Comparison of ENCODE assay signal across 8 cellular contexts in the genomic region with DNA sequence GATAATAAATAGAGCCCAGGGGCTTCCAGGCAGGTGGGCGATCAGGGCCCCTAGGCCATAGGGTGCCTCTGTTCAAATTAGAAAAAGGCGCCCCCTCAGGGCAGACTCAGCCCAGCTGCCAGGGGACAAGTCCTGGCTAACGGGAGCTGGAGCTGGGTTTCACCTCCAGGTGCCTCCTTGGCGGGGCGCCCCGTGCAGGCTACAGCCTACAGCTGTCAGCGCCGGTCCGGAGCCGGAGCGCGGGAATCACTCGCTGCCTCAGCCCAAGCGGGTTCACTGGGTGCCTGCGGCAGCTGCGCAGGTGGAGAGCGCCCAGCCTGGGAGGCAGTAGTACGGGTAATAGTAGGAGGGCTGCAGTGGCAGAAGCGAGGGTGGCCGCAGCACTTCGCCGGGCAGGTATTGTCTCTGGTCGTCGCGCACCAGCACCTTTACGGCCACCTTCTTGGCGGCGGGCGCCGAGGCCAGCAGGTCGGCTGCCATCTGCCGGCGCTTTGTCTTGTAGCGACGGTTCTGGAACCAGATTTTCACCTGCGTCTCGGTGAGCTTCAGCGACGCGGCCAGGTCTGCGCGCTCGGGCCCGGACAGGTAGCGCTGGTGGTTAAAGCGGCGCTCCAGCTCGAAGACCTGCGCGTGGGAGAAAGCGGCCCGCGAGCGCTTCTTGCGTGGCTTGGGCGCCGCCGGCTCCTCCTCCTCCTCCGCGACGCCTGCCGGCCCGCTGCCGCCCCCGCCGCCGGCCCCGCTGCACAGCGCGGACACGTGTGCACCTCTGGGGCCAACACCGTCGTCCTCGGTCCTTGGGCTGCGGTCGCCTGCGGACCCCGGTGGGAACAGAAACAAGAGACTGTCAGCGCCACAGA. TPM values are rescaled to one million over a fixed set of nuclear protein-coding genes. Genes with fewer than 3 reads are reported as not detected.
DNase-seq lines count a peak whose midpoint lies in the region; ATAC-seq and TF ChIP-seq lines count a peak whose summit lies in the region.

No MANE protein-coding gene starts in this region.

- ATAC-seq in naive B cell (ENCODE audit: low read depth in 2 of 2) = peak; percentile 17 to 24
- no peak for ATAC-seq in GM18519 (IDR thresholded peaks at IDR 0.05; ENCODE audit: low FRiP score, unreplicated experiment)

- peaks cover 69 to 87% (median 71%) of the 10 kb centered on the region in 3 donors for H3K27me3 Mint-ChIP-seq in naive B cell

- H3K27ac Mint-ChIP-seq in naive B cell = peak overlapping the region in 4 of 6 donors; percentile 86 to 95 (median 87)

- H3K9me3 Mint-ChIP-seq in naive B cell = peaks cover 4 to 42% (median 24%) of the 10 kb centered on the region in 7 donors

- peak; percentile 67 for DNase-seq in HK-2 (ENCODE audit: unreplicated experiment)
- no peak for DNase-seq in choroid plexus epithelial cell (ENCODE audit: low read depth)
- no peak for DNase-seq in naive B cell
- no peak for DNase-seq in iPS-NIHi7 (ENCODE audit: extremely low spot score)
- no peak for DNase-seq in NCI-H2107 (lab: John Stamatoyannopoulos, UW)
- DNase-seq in MG63 = no peak

- H3K36me3 Mint-ChIP-seq in naive B cell = peaks cover 5 to 31% of the 10 kb centered on the region in 2 donors

- no peaks in the 10 kb centered on the region for H3K36me3 ChIP-seq in MG63

- no peaks in the 10 kb centered on the region for H3K27me3 ChIP-seq in MG63

- no peaks in the 10 kb centered on the region for H3K9me3 ChIP-seq in MG63

- peak; percentile 22; the same call in 1 of the 3 replicates for TF ChIP-seq CTCF in GM12872 (IDR thresholded peaks at IDR 0.05; ENCODE audit: insufficient read depth, low read depth, low read length)
- peak; percentile 38 for TF ChIP-seq CTCF in choroid plexus epithelial cell (conservative IDR thresholded peaks at IDR 0.05; ENCODE audit: low read depth, low read length)

- H3K4me3 Mint-ChIP-seq in naive B cell = peak overlapping the region; percentile 51 to 89 (median 72)

- H3K4me1 Mint-ChIP-seq in naive B cell = peaks cover 34 to 52% (median 48%) of the 10 kb centered on the region in 3 donors

- H3K4me3 ChIP-seq in choroid plexus epithelial cell (ENCODE audit: low read depth, low read length) (no peak overlapping the region), MG63 (no peak overlapping the region)

RNA-seq across cellular contexts. Expression of a gene that starts 2.4 kb away (rescaled TPM):
- not detected for polyA plus RNA-seq in naive B cell (ENCODE audit: low read depth in 6 of 6)
- total RNA-seq in MG63 (2014; rRNA removed; shearing (Covaris generic); ENCODE audit: low replicate concordance) = 1.2 and 1.5 TPM in 2 replicates

RNA-seq across cellular contexts. Expression of a gene that starts 57.8 kb away (rescaled TPM):
- polyA plus RNA-seq in naive B cell (ENCODE audit: low read depth in 6 of 6) = 10 to 100 TPM; 15.0 to 34.6 (median 18.8) TPM
- 9.5 and 22.3 TPM in 2 replicates for total RNA-seq in MG63 (2014; rRNA removed; shearing (Covaris generic); ENCODE audit: low replicate concordance)
